ENCODE assay signal across 14 cellular contexts in genomic region chr1:9250336-9250585, GRCh38. TPM values are rescaled to one million over a fixed set of nuclear protein-coding genes. Genes with fewer than 3 reads are reported as not detected.
A peak's percentile ranks its signal among the peaks of the same experiment; 100 is the strongest.
DNase-seq lines count a peak whose midpoint lies in the region; ATAC-seq, FAIRE-seq and TF ChIP-seq lines count a peak whose summit lies in the region.
"Had no signal": no experiment of that assay in that cellular context is flagged by ENCODE, and none has a peak within 500 bp of the region (broad histone marks: within the 10 kb centered on the region; RNA-seq: fewer than 3 reads in every experiment).

No MANE protein-coding gene starts in this region.

- intact Hi-C loops in cardiac septum (cut with DNase I) (loop anchor here (5.0 kb wide), 1 partner anchor 68 kb away; no protein-coding TSS in a partner anchor), right cardiac atrium (cut with DNase I) (no loop called here), pancreas (cut with DNase I) (no loop called here), head of caudate nucleus (cut with DNase I) (no loop called here)

- TF ChIP-seq POLR2A in upper lobe of left lung (IDR thresholded peaks at IDR 0.05): no peak

- no peaks in the 10 kb centered on the region for H3K27me3 ChIP-seq in cardiac muscle cell
- H3K27me3 ChIP-seq in right cardiac atrium (ENCODE audit: control insufficient read depth, insufficient read depth): no peaks in the 10 kb centered on the region
- H3K27me3 ChIP-seq in pancreas: no peaks in the 10 kb centered on the region
- no peaks in the 10 kb centered on the region for H3K27me3 ChIP-seq in upper lobe of left lung

- DNase-seq in cardiac muscle cell (ENCODE audit: low read depth in 1 of 2, low spot score in 1 of 2) (peak in 1 of 2 donors; percentile 68), cardiac septum (ENCODE audit: low spot score) (no peak), right cardiac atrium (no peak), pancreas (no peak), upper lobe of left lung (no peak), frontal cortex (ENCODE audit: low spot score in 2 of 2) (no peak), DMS 273 treated with DMSO at 0.1 percent for 48 hours (lab: John Stamatoyannopoulos, UW) (no peak), head of caudate nucleus (no peak)
- DNase-seq: cerebellar nuclear complex, NCI-H1930, NCI-H69 had no signal

- H3K4me3 ChIP-seq in cardiac muscle cell (no peak overlapping the region), right cardiac atrium (ENCODE audit: low read length) (no peak overlapping the region), pancreas (no peak overlapping the region), upper lobe of left lung (no peak overlapping the region)

- peak overlapping the region; percentile 53 for H3K27ac ChIP-seq in cardiac muscle cell
- peak overlapping the region; percentile 69 for H3K27ac ChIP-seq in right cardiac atrium (ENCODE audit: low read length)
- peak overlapping the region; percentile 58 to 85 (median 70) for H3K27ac ChIP-seq in pancreas
- H3K27ac ChIP-seq in upper lobe of left lung: peak overlapping the region; percentile 46 to 81 (median 68)
- H3K27ac ChIP-seq: HL-60 had no signal

- no peak for ATAC-seq in right cardiac atrium
- ATAC-seq in pancreas: no peak
- ATAC-seq in upper lobe of left lung (ENCODE audit: low FRiP score in 2 of 2): no peak
- ATAC-seq: activated CD4-positive, CD25-positive, alpha-beta regulatory T cell treated with anti-CD3 and anti-CD28 coated beads, Interleukin-2, amount 50 U/mL, for 24 hours had no signal

- TF ChIP-seq EP300 in upper lobe of left lung (IDR thresholded peaks at IDR 0.05): no peak

- no peak for TF ChIP-seq CTCF in cardiac muscle cell (IDR thresholded peaks at IDR 0.05; ENCODE audit: low read depth, low read length)
- no peak for TF ChIP-seq CTCF in pancreas (IDR thresholded peaks at IDR 0.05)
- no peak for TF ChIP-seq CTCF in upper lobe of left lung (IDR thresholded peaks at IDR 0.05)

- H3K36me3 ChIP-seq in cardiac muscle cell (peaks cover 4% of the 10 kb centered on the region), pancreas (peaks cover 0 to 8% (median under 1%) of the 10 kb centered on the region in 3 donors), upper lobe of left lung (peaks cover 8 to 31% (median 22%) of the 10 kb centered on the region in 4 donors)

- peaks cover 49% of the 10 kb centered on the region for H3K4me1 ChIP-seq in cardiac muscle cell (ENCODE audit: low read depth)
- H3K4me1 ChIP-seq in right cardiac atrium (ENCODE audit: control insufficient read depth, insufficient read depth, low read length): peaks cover 13% of the 10 kb centered on the region
- peaks cover 12 to 21% (median 17%) of the 10 kb centered on the region in 3 donors for H3K4me1 ChIP-seq in pancreas
- peaks cover 20 to 54% (median 29%) of the 10 kb centered on the region in 4 donors for H3K4me1 ChIP-seq in upper lobe of left lung

- FAIRE-seq in pancreas (lab: Jason Lieb, UNC) (no peak), frontal cortex (lab: Jason Lieb, UNC) (no peak)
- FAIRE-seq: RCC 7860 had no signal

- H3K9me3 ChIP-seq in cardiac muscle cell (ENCODE audit: low read depth): no peaks in the 10 kb centered on the region
- no peaks in the 10 kb centered on the region for H3K9me3 ChIP-seq in right cardiac atrium (ENCODE audit: control insufficient read depth, low read length)
- H3K9me3 ChIP-seq in pancreas: no peaks in the 10 kb centered on the region
- H3K9me3 ChIP-seq in upper lobe of left lung: no peaks in the 10 kb centered on the region

- WGBS in right cardiac atrium: 85% methylated on average over 4 of the region's 4 CpGs
- 48 to 53% methylated on average over 2 to 4 of the region's 4 CpGs for WGBS in pancreas, 2 donors
- WGBS in upper lobe of left lung, 2 donors: 85 to 90% methylated on average over 2 to 4 of the region's 4 CpGs

RNA-seq across cellular contexts. Expression of gene H6PD, which starts 15.7 kb away (rescaled TPM):
- total RNA-seq in cardiac muscle cell (29.8 and 41.4 TPM in 2 replicates), cardiac septum (28.9 TPM), right cardiac atrium (10 to 100 TPM; 29.8 to 39.8 (median 34.9) TPM), pancreas (10 to 100 TPM; 14.2 to 34.2 (median 18.5) TPM), upper lobe of left lung (10 to 100 TPM; 36.7 to 57.0 (median 44.5) TPM), frontal cortex (5.3 TPM)
- polyA plus RNA-seq in cardiac muscle cell (13.7 and 20.1 TPM in 2 replicates), right cardiac atrium (27.0 TPM), pancreas (10 to 100 TPM in 1 of 2 donors, 1 to 10 TPM in 1; 8.7 to 13.4 TPM)

RNA-seq across cellular contexts. Expression of gene SPSB1, which starts 42.4 kb away (rescaled TPM):
- total RNA-seq in cardiac muscle cell (2.7 and 5.4 TPM in 2 replicates), cardiac septum (12.9 TPM), right cardiac atrium (10 to 100 TPM; 15.5 to 24.0 (median 18.0) TPM), pancreas (10 to 100 TPM; 10.5 to 27.5 (median 21.0) TPM), upper lobe of left lung (10 to 100 TPM; 21.0 to 49.1 (median 30.3) TPM), frontal cortex (2.9 TPM)
- polyA plus RNA-seq in cardiac muscle cell (3.2 and 4.6 TPM in 2 replicates), right cardiac atrium (16.5 TPM), pancreas (10 to 100 TPM; 11.9 to 15.4 TPM)
